In genomic region chr10:100911472-100911871, GRCh38 we compare ENCODE assay signal across 2 cellular contexts.
TF ChIP-seq lines count a peak whose summit lies in the region.

No MANE protein-coding gene starts in this region.

TF ChIP-seq in SK-N-SH, 30 proteins besides CTCF, POLR2A, EP300 and RAD21 (continued from another document):
- no peak for TF ChIP-seq IRF3 (IDR thresholded peaks at IDR 0.05; ENCODE audit: low read depth, low read length)
- TF ChIP-seq CHD2 (IDR thresholded peaks at IDR 0.05; ENCODE audit: low read length, partially characterized antibody) = no peak
- no peak for TF ChIP-seq MEF2A (IDR thresholded peaks at IDR 0.05; ENCODE audit: borderline replicate concordance, low read depth)
- no peak for TF ChIP-seq GATA2 (CRISPR knock-in tag; IDR thresholded peaks at IDR 0.05)
- no peak for TF ChIP-seq TEAD4 (IDR thresholded peaks at IDR 0.05; ENCODE audit: borderline replicate concordance, insufficient read depth)
- TF ChIP-seq MAX (IDR thresholded peaks at IDR 0.05; ENCODE audit: low read depth) = no peak
- TF ChIP-seq NFIC (IDR thresholded peaks at IDR 0.05; ENCODE audit: borderline replicate concordance) = no peak
- no peak for TF ChIP-seq MXI1 (IDR thresholded peaks at IDR 0.05; ENCODE audit: low read depth, low read length)
- TF ChIP-seq TCF12 (IDR thresholded peaks at IDR 0.05) = no peak
- no peak for TF ChIP-seq ZBTB33 (IDR thresholded peaks at IDR 0.05; ENCODE audit: borderline replicate concordance, low read depth)
- no peak for TF ChIP-seq NRF1 (IDR thresholded peaks at IDR 0.05; ENCODE audit: low read depth, low read length)
- no peak for TF ChIP-seq JUND (IDR thresholded peaks at IDR 0.05)
- TF ChIP-seq YY1 (IDR thresholded peaks at IDR 0.05; ENCODE audit: low read depth) = no peak
- TF ChIP-seq FOXJ3 (CRISPR knock-in tag; IDR thresholded peaks at IDR 0.05) = no peak

TF ChIP-seq in SK-N-SH treated with all-trans-retinoic acid at 6 μM for 48 hours, 23 proteins besides CTCF, POLR2A, EP300 and RAD21 (continued from another document):
- no peak for TF ChIP-seq TSHZ2 (CRISPR knock-in tag; IDR thresholded peaks at IDR 0.05)
- TF ChIP-seq POU6F1 (CRISPR knock-in tag; IDR thresholded peaks at IDR 0.05; ENCODE audit: borderline replicate concordance, low read depth) = no peak
- TF ChIP-seq ZNF70 (CRISPR knock-in tag; IDR thresholded peaks at IDR 0.05) = no peak
- no peak for TF ChIP-seq OSR1 (CRISPR knock-in tag; IDR thresholded peaks at IDR 0.05)
- no peak for TF ChIP-seq ZFP3 (CRISPR knock-in tag; IDR thresholded peaks at IDR 0.05)
- no peak for TF ChIP-seq CSDC2 (CRISPR knock-in tag; IDR thresholded peaks at IDR 0.05)
- no peak for TF ChIP-seq ZNF8 (CRISPR knock-in tag; IDR thresholded peaks at IDR 0.05)
- no peak for TF ChIP-seq SNAI2 (CRISPR knock-in tag; IDR thresholded peaks at IDR 0.05)
- TF ChIP-seq ZNF565 (CRISPR knock-in tag; conservative IDR thresholded peaks at IDR 0.05; ENCODE audit: low read depth) = no peak
- no peak for TF ChIP-seq GLIS3 (CRISPR knock-in tag; IDR thresholded peaks at IDR 0.05)
TF ChIP-seq in SK-N-SH treated with all-trans-retinoic acid at 6 μM for 48 hours: peak in this region for 0.
